1 cellular context compared by ENCODE assay signal in the genomic region with DNA sequence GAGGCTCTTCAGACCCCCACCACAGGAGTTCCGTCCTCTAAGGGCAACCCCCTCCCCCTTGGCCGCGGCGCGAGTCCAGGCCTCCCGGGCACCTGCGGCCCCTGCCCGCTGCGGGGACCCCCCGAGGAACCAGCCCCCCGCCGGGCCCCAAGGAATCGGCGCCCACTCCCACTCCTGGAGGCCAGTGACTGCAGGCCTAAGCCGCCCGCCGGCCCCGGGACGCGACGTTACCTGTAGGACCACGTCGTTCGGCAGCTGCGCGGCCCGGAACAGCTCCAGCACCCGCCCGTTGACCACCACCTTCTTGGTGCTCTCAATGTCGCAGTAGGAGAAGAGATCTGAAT.
TF ChIP-seq lines count a peak whose summit lies in the region.

No MANE protein-coding gene starts in this region.

TF ChIP-seq in WTC11, 78 proteins besides CTCF, POLR2A, EP300 and RAD21 (continued from another document):
- TF ChIP-seq, protein P1, sequence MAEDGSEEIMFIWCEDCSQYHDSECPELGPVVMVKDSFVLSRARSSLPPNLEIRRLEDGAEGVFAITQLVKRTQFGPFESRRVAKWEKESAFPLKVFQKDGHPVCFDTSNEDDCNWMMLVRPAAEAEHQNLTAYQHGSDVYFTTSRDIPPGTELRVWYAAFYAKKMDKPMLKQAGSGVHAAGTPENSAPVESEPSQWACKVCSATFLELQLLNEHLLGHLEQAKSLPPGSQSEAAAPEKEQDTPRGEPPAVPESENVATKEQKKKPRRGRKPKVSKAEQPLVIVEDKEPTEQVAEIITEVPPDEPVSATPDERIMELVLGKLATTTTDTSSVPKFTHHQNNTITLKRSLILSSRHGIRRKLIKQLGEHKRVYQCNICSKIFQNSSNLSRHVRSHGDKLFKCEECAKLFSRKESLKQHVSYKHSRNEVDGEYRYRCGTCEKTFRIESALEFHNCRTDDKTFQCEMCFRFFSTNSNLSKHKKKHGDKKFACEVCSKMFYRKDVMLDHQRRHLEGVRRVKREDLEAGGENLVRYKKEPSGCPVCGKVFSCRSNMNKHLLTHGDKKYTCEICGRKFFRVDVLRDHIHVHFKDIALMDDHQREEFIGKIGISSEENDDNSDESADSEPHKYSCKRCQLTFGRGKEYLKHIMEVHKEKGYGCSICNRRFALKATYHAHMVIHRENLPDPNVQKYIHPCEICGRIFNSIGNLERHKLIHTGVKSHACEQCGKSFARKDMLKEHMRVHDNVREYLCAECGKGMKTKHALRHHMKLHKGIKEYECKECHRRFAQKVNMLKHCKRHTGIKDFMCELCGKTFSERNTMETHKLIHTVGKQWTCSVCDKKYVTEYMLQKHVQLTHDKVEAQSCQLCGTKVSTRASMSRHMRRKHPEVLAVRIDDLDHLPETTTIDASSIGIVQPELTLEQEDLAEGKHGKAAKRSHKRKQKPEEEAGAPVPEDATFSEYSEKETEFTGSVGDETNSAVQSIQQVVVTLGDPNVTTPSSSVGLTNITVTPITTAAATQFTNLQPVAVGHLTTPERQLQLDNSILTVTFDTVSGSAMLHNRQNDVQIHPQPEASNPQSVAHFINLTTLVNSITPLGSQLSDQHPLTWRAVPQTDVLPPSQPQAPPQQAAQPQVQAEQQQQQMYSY (CRISPR knock-in tag; IDR thresholded peaks at IDR 0.05): no peak
- TF ChIP-seq TEAD1 (CRISPR knock-in tag; IDR thresholded peaks at IDR 0.05): no peak
- TF ChIP-seq, protein P2, sequence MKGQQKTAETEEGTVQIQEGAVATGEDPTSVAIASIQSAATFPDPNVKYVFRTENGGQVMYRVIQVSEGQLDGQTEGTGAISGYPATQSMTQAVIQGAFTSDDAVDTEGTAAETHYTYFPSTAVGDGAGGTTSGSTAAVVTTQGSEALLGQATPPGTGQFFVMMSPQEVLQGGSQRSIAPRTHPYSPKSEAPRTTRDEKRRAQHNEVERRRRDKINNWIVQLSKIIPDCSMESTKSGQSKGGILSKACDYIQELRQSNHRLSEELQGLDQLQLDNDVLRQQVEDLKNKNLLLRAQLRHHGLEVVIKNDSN (CRISPR knock-in tag; IDR thresholded peaks at IDR 0.05): 0 out of 2 replicates have a peak, but pooled peaks have one; percentile 19
- TF ChIP-seq NR2C2 (CRISPR knock-in tag; IDR thresholded peaks at IDR 0.05): 0 out of 2 replicates have a peak, but pooled peaks have one; percentile 8
- TF ChIP-seq ELF4 (CRISPR knock-in tag; IDR thresholded peaks at IDR 0.05; ENCODE audit: low read depth): 0 out of 2 replicates have a peak, but pooled peaks have one; percentile 43
